Comparison of ENCODE assay signal across 8 cellular contexts in the genomic region with DNA sequence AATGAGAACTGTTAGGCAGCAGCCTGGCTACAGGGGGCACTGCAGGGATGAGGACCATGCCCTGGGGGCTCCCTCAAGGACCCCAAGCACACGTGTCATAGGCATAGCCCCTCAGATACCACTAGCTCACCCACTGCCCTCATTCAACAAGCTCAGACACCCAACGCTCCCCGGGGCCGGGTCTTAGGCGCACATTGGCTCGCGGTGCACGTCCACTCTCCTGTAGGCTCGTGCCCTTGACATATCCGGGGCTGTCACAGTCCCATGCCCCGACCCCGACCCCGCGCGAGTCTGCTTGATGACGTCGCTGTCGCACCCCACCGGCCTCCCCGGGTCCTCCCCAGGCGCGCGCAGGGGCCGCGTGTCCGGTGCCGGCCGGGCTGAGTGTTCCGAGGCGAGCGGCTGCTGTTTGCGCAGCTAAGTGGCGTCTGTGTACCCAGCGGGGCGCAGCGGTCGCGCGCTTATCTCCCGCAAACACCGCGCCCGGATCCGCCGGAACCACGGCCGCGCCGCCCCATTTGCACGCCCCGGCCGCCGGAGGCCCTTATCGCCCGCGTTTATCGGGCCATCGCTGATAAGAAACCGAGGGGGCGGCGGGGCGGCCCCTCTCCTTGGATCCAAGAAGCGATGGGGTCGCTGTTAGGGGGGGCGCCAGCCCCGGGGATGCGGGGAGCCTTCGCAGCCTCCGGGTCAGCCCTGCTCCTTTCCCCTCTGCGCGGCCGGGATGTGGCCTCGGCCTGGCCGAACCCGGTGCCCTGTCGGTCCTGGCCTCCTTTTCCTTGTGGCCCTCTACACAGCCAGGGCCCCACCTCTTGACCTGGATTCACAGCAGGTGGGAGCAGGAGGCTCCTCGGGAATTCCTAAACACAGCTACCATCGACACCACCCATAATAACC. TPM values are rescaled to one million over a fixed set of nuclear protein-coding genes. Genes with fewer than 3 reads are reported as not detected.
DNase-seq lines count a peak whose midpoint lies in the region; ATAC-seq lines count a peak whose summit lies in the region.

No MANE protein-coding gene starts in this region.

- H3K4me3 Mint-ChIP-seq in naive B cell = peak overlapping the region in 6 of 8 donors; percentile 22 to 65 (median 36)

- H3K36me3 Mint-ChIP-seq in naive B cell = no peaks in the 10 kb centered on the region

- peak in 1 of 2 donors; percentile 41 for ATAC-seq in naive B cell (ENCODE audit: low read depth in 2 of 2)
- ATAC-seq in HG03521 (IDR thresholded peaks at IDR 0.05; ENCODE audit: unreplicated experiment) = no peak
- no peak for ATAC-seq in HG02852 (IDR thresholded peaks at IDR 0.05; ENCODE audit: unreplicated experiment)
- no peak for ATAC-seq in HG03354 (IDR thresholded peaks at IDR 0.05; ENCODE audit: poor library complexity, severe bottlenecking, unreplicated experiment)

- H3K27me3 Mint-ChIP-seq in naive B cell = peaks cover 46 to 77% (median 62%) of the 10 kb centered on the region in 3 donors

- no peak overlapping the region for H3K27ac Mint-ChIP-seq in naive B cell

- no peaks in the 10 kb centered on the region for H3K9me3 Mint-ChIP-seq in naive B cell

- peaks cover 0 to 8% (median 3%) of the 10 kb centered on the region in 3 donors for H3K4me1 Mint-ChIP-seq in naive B cell

- DNase-seq in AG20443 (ENCODE audit: low spot score) (peak; percentile 40), HuH-7 (ENCODE audit: low spot score) (peak; percentile 67), ecto neural progenitor cell (ENCODE audit: low spot score) (peak; percentile 78), naive B cell (no peak), NCI-H128 (lab: John Stamatoyannopoulos, UW; ENCODE audit: unreplicated experiment) (no peak)

RNA-seq across cellular contexts. Expression of gene NAGS, which starts 20.7 kb away (rescaled TPM):
- polyA plus RNA-seq in naive B cell (ENCODE audit: low read depth in 6 of 6) = 1 to 10 TPM in 2 of 6 donors, under 1 TPM in 3, not detected in 1; 0.57 to 1.8 (median 0.90) TPM

RNA-seq across cellular contexts. Expression of gene PYY, which starts 30.0 kb away (rescaled TPM):
- not detected for polyA plus RNA-seq in naive B cell (ENCODE audit: low read depth in 6 of 6)

RNA-seq across cellular contexts. Expression of gene TMEM101, which starts 31.0 kb away (rescaled TPM):
- 10 to 100 TPM; 25.7 to 34.2 (median 28.9) TPM for polyA plus RNA-seq in naive B cell (ENCODE audit: low read depth in 6 of 6)

RNA-seq across cellular contexts. Expression of gene PPY, which starts 41.5 kb away (rescaled TPM):
- polyA plus RNA-seq in naive B cell (ENCODE audit: low read depth in 6 of 6) = not detected

Comparison
In these comparisons a context has a peak if more than half of its experiments do, and no peak if none do; other contexts are left out.
1. DNase-seq: peak in AG20443 (single experiment), HuH-7 (single experiment) and ecto neural progenitor cell (single experiment); none in naive B cell (single experiment) and NCI-H128 (single experiment).